ENCODE assay signal across 19 cellular contexts in the genomic region with DNA sequence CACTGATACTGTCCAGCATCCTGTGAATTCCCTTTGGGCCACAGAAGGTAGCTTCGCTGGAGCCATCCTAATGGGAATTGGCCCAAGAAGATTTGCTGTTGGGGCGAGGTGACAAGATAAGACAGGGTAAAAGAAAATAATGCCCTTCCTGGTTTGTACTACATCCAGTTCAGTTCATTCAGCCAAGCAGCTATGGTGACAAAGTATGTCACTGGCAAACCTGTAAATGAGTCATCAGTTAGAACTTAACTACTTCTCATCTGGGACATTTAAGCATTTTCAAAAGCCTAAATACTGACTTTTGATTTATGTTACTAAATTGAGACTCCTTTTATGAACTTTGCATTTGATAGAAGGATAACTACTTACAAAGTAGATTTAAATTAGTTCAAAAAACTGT. TPM values are rescaled to one million over a fixed set of nuclear protein-coding genes. Genes with fewer than 3 reads are reported as not detected.
DNase-seq lines count a peak whose midpoint lies in the region; ATAC-seq and TF ChIP-seq lines count a peak whose summit lies in the region.
"Had no signal": no experiment of that assay in that cellular context is flagged by ENCODE, and none has a peak within 500 bp of the region (broad histone marks: within the 10 kb centered on the region; RNA-seq: fewer than 3 reads in every experiment).

No MANE protein-coding gene starts in this region.

- H3K36me3 ChIP-seq in PC-3 (ENCODE audit: low read depth, low read length) (no peaks in the 10 kb centered on the region), esophagus squamous epithelium (no peaks in the 10 kb centered on the region)
- H3K36me3 ChIP-seq: heart right ventricle, prostate gland, thyroid gland had no signal

- ATAC-seq in PC-3, result peak; percentile 52
- peak; percentile 67 for ATAC-seq in central memory CD8-positive, alpha-beta T cell (replicated peaks; ENCODE audit: extremely low read depth, poor library complexity, severe bottlenecking)
- peak; percentile 29 for ATAC-seq in stimulated activated naive CD8-positive, alpha-beta T cell treated with anti-CD3 and anti-CD28 coated beads, Interleukin-15, Interleukin-2, amounts not matched to agents 100 U/mL and 50 U/mL, for 24 hours
- ATAC-seq: heart right ventricle, left cardiac atrium had no signal

- H2AFZ ChIP-seq in PC-3 (ENCODE audit: low read length), result peak overlapping the region; percentile 8; the same call in 1 of the 2 replicates

- H3K27ac ChIP-seq in PC-3 (ENCODE audit: low read length), result peak overlapping the region; percentile 82
- peak overlapping the region in 2 of 4 donors; percentile 52 to 54 for H3K27ac ChIP-seq in esophagus squamous epithelium
- H3K27ac ChIP-seq: heart right ventricle, prostate gland, thyroid gland had no signal

- H3K27ac Mint-ChIP-seq in activated naive CD4-positive, alpha-beta T cell treated with anti-CD3 and anti-CD28 coated beads for 36 hours, result no peak overlapping the region
- H3K27ac Mint-ChIP-seq in central memory CD8-positive, alpha-beta T cell (ENCODE audit: low read depth), result no peak overlapping the region
- H3K27ac Mint-ChIP-seq: brain had no signal

- intact Hi-C loops in activated naive CD4-positive, alpha-beta T cell treated with anti-CD3 and anti-CD28 coated beads for 36 hours (cut with micrococcal nuclease), result loop anchor here (1.0 kb wide), 1 partner anchor 29 kb away; no protein-coding TSS in a partner anchor
- intact Hi-C loops in PC-3 (cut with micrococcal nuclease), result loop anchor here (5.0 kb wide), 1 partner anchor 174 kb away; a partner anchor contains a TSS
- intact Hi-C loops in esophagus squamous epithelium (cut with DNase I), result no loop called here

- POLR2A ChIA-PET in PC-3 (lab: Charles Lee; ENCODE audit: unreplicated experiment), result no interaction called here

- H3F3A ChIP-seq in PC-3 (ENCODE audit: low read length, unreplicated experiment), result peaks cover 27% of the 10 kb centered on the region

- TF ChIP-seq POLR2A in esophagus squamous epithelium (IDR thresholded peaks at IDR 0.05), result no peak

- peak overlapping the region; percentile 21 for H3K9ac ChIP-seq in PC-3 (ENCODE audit: low read length)

- peaks cover 16% of the 10 kb centered on the region for H3K4me1 Mint-ChIP-seq in activated naive CD4-positive, alpha-beta T cell treated with anti-CD3 and anti-CD28 coated beads for 36 hours (ENCODE audit: low read depth)
- peaks cover 13% of the 10 kb centered on the region for H3K4me1 Mint-ChIP-seq in central memory CD8-positive, alpha-beta T cell
- H3K4me1 Mint-ChIP-seq: brain had no signal

- H3K9me2 ChIP-seq in PC-3 (replicated peaks; ENCODE audit: low read length), result no peaks in the 10 kb centered on the region

- H3K79me2 ChIP-seq in PC-3 (ENCODE audit: low read length), result no peaks in the 10 kb centered on the region

- CTCF ChIA-PET in activated naive CD4-positive, alpha-beta T cell treated with anti-CD3 and anti-CD28 coated beads for 36 hours (lab: Charles Lee), result interaction anchor here (1.3 kb wide), 1 partner anchor 38 kb away, joined by 3 read pairs; no protein-coding TSS in a partner anchor
- CTCF ChIA-PET in PC-3 (lab: Charles Lee), result interaction anchor here (0.5 kb wide), 1 partner anchor 84 kb away, joined by 13 read pairs; no protein-coding TSS in a partner anchor

- H3K4me3 ChIP-seq in PC-3 (ENCODE audit: low read length) (peak overlapping the region; percentile 16), esophagus squamous epithelium (no peak overlapping the region)
- H3K4me3 ChIP-seq: heart right ventricle, prostate gland, thyroid gland had no signal

- H3K27me3 Mint-ChIP-seq in activated naive CD4-positive, alpha-beta T cell treated with anti-CD3 and anti-CD28 coated beads for 36 hours (ENCODE audit: low read depth), result no peaks in the 10 kb centered on the region
- no peaks in the 10 kb centered on the region for H3K27me3 Mint-ChIP-seq in central memory CD8-positive, alpha-beta T cell

- H3K9me3 Mint-ChIP-seq in activated naive CD4-positive, alpha-beta T cell treated with anti-CD3 and anti-CD28 coated beads for 36 hours, result no peaks in the 10 kb centered on the region
- no peaks in the 10 kb centered on the region for H3K9me3 Mint-ChIP-seq in central memory CD8-positive, alpha-beta T cell

- 42 to 45% methylated on average over 2 of the region's 2 CpGs for WGBS in esophagus squamous epithelium, 2 donors

- no TSS peak for BruUV-seq in PC-3 (replicated peaks; lab: Mats Ljungman, UMichigan)

- H3K4me1 ChIP-seq in PC-3 (ENCODE audit: insufficient read depth, low read length), result peaks cover 58% of the 10 kb centered on the region
- H3K4me1 ChIP-seq in esophagus squamous epithelium, result peaks cover 0 to 51% (median 18%) of the 10 kb centered on the region in 3 donors
- H3K4me1 ChIP-seq: heart right ventricle, prostate gland, thyroid gland had no signal

- no peaks in the 10 kb centered on the region for H3K36me3 Mint-ChIP-seq in activated naive CD4-positive, alpha-beta T cell treated with anti-CD3 and anti-CD28 coated beads for 36 hours (ENCODE audit: low read depth)
- H3K36me3 Mint-ChIP-seq in central memory CD8-positive, alpha-beta T cell (ENCODE audit: insufficient read depth), result no peaks in the 10 kb centered on the region
- H3K36me3 Mint-ChIP-seq: brain had no signal

- no peaks in the 10 kb centered on the region for H4K20me1 ChIP-seq in PC-3 (ENCODE audit: low read length)

- H3K4me2 ChIP-seq in PC-3 (ENCODE audit: low read length), result peak overlapping the region; percentile 72

- no peak overlapping the region for H3K4me3 Mint-ChIP-seq in activated naive CD4-positive, alpha-beta T cell treated with anti-CD3 and anti-CD28 coated beads for 36 hours
- H3K4me3 Mint-ChIP-seq in central memory CD8-positive, alpha-beta T cell, result no peak overlapping the region
- H3K4me3 Mint-ChIP-seq: activated T-helper 1 cell treated with anti-CD3 and anti-CD28 coated beads, Interleukin-12 subunit alpha, Interleukin-12 subunit beta, Interleukin-2, Interleukin-4 antibody, amounts not matched to agents 30 ng/mL and 10 ng/mL and 1 ng/mL, durations not matched to agents 14 hours and 24 hours and 36 hours; brain had no signal

- H3K9me3 ChIP-seq in PC-3 (ENCODE audit: low read length) (no peaks in the 10 kb centered on the region), esophagus squamous epithelium (no peaks in the 10 kb centered on the region)
- H3K9me3 ChIP-seq: prostate gland, thyroid gland had no signal

- peak; percentile 17 for DNase-seq in activated naive CD4-positive, alpha-beta T cell treated with anti-CD3 and anti-CD28 coated beads for 36 hours
- no peak for DNase-seq in activated naive CD4-positive, alpha-beta T cell treated with Interleukin-2 at 50 U/mL for 16 hours
- peak; percentile 89 for DNase-seq in PC-3
- no peak for DNase-seq in central memory CD8-positive, alpha-beta T cell (ENCODE audit: low spot score in 2 of 2)
- DNase-seq in stimulated activated naive CD8-positive, alpha-beta T cell treated with anti-CD3 and anti-CD28 coated beads, Interleukin-15, Interleukin-2, amounts not matched to agents 100 U/mL and 50 U/mL, for 24 hours, result no peak
- no peak for DNase-seq in NCI-H1092 treated with DMSO at 0.1 percent for 48 hours (lab: John Stamatoyannopoulos, UW)
- DNase-seq in activated gamma-delta T cell (lab: John Stamatoyannopoulos, UW), result no peak
- DNase-seq in esophagus squamous epithelium (lab: John Stamatoyannopoulos, UW), result no peak
- DNase-seq: activated CD4-positive, alpha-beta T cell treated with anti-CD3 and anti-CD28 coated beads for 4 hours; DMS 273 treated with DMSO at 0.1 percent for 48 hours; heart right ventricle; left cardiac atrium; NCI-H510A; OCI-M1 had no signal

- no peaks in the 10 kb centered on the region for H3K27me3 ChIP-seq in PC-3 (ENCODE audit: low read length)
- no peaks in the 10 kb centered on the region for H3K27me3 ChIP-seq in esophagus squamous epithelium
- H3K27me3 ChIP-seq: heart right ventricle, thyroid gland had no signal

- no peak for TF ChIP-seq CTCF in PC-3 (conservative IDR thresholded peaks at IDR 0.05; ENCODE audit: low read depth, low read length)
- no peak for TF ChIP-seq CTCF in esophagus squamous epithelium (IDR thresholded peaks at IDR 0.05)

RNA-seq across cellular contexts. Expression of a gene that starts 54.2 kb away (rescaled TPM):
- not detected for total RNA-seq in activated naive CD4-positive, alpha-beta T cell treated with anti-CD3 and anti-CD28 coated beads for 36 hours
- total RNA-seq in PC-3 (2014; rRNA removed) (not detected in 2 replicates), esophagus squamous epithelium (not detected)
- total RNA-seq: activated T-helper 1 cell treated with anti-CD3 and anti-CD28 coated beads, Interleukin-12 subunit alpha, Interleukin-12 subunit beta, Interleukin-2, Interleukin-4 antibody, amounts not matched to agents 30 ng/mL and 10 ng/mL and 1 ng/mL, durations not matched to agents 14 hours and 24 hours and 36 hours; left cardiac atrium; myocyte; thyroid gland had no signal

Comparison
In these comparisons a context has a peak if more than half of its experiments do, and no peak if none do; other contexts are left out.
1. DNase-seq: peak in activated naive CD4-positive, alpha-beta T cell treated with anti-CD3 and anti-CD28 coated beads for 36 hours (single experiment) and PC-3 (single experiment); none in activated naive CD4-positive, alpha-beta T cell treated with Interleukin-2 at 50 U/mL for 16 hours (single experiment), central memory CD8-positive, alpha-beta T cell (0 of 2), stimulated activated naive CD8-positive, alpha-beta T cell treated with anti-CD3 and anti-CD28 coated beads, Interleukin-15, Interleukin-2, amounts not matched to agents 100 U/mL and 50 U/mL, for 24 hours (single experiment), NCI-H1092 treated with DMSO at 0.1 percent for 48 hours (single experiment), activated gamma-delta T cell (single experiment) and esophagus squamous epithelium (single experiment).
2. Peak in every context shown above with its lines, with median percentiles within 50 percentile points of each other: ATAC-seq.